9 cellular contexts compared by ENCODE assay signal in genomic region chr1:40232444-40232843, GRCh38. TPM values are rescaled to one million over a fixed set of nuclear protein-coding genes. Genes with fewer than 3 reads are reported as not detected.
DNase-seq lines count a peak whose midpoint lies in the region; ATAC-seq lines count a peak whose summit lies in the region.
"Had no signal": no experiment of that assay in that cellular context is flagged by ENCODE, and none has a peak within 500 bp of the region (broad histone marks: within the 10 kb centered on the region; RNA-seq: fewer than 3 reads in every experiment).

No MANE protein-coding gene starts in this region.

- H3K27me3 Mint-ChIP-seq in activated naive CD4-positive, alpha-beta T cell treated with anti-CD3 and anti-CD28 coated beads for 36 hours (ENCODE audit: low read depth), result no peaks in the 10 kb centered on the region

- no peak overlapping the region for H3K4me3 Mint-ChIP-seq in activated naive CD4-positive, alpha-beta T cell treated with anti-CD3 and anti-CD28 coated beads for 36 hours

- no peak overlapping the region for H3K4me2 ChIP-seq in Karpas-422 (ENCODE audit: low read depth, low read length, poor library complexity, severe bottlenecking)

- ATAC-seq in GM21390 (IDR thresholded peaks at IDR 0.05; ENCODE audit: unreplicated experiment) (peak; percentile 91), HG02571 (IDR thresholded peaks at IDR 0.05; ENCODE audit: unreplicated experiment) (no peak)

- H3K36me3 Mint-ChIP-seq in activated naive CD4-positive, alpha-beta T cell treated with anti-CD3 and anti-CD28 coated beads for 36 hours (ENCODE audit: low read depth), result peaks cover 59% of the 10 kb centered on the region

- H3K4me1 Mint-ChIP-seq in activated naive CD4-positive, alpha-beta T cell treated with anti-CD3 and anti-CD28 coated beads for 36 hours (ENCODE audit: low read depth), result peaks cover 28% of the 10 kb centered on the region

- no peak overlapping the region for H3K27ac ChIP-seq in Karpas-422 (ENCODE audit: low read length)

- H3K9me3 ChIP-seq in Karpas-422 (ENCODE audit: low read length), result no peaks in the 10 kb centered on the region

- no peaks in the 10 kb centered on the region for H3K27me3 ChIP-seq in Karpas-422 (ENCODE audit: low read length)

- H3K4me1 ChIP-seq in Karpas-422 (ENCODE audit: low read length), result peaks cover 21% of the 10 kb centered on the region

- H3K9me2 ChIP-seq in Karpas-422 (replicated peaks; ENCODE audit: insufficient read depth, low read length), result no peaks in the 10 kb centered on the region

- CTCF ChIA-PET in activated naive CD4-positive, alpha-beta T cell treated with anti-CD3 and anti-CD28 coated beads for 36 hours (lab: Charles Lee), result interaction anchor here (1.2 kb wide), 1 partner anchor 9 kb away, joined by 6 read pairs; no protein-coding TSS in a partner anchor

- intact Hi-C loops in activated naive CD4-positive, alpha-beta T cell treated with anti-CD3 and anti-CD28 coated beads for 36 hours (cut with micrococcal nuclease), result no loop called here

- H3K36me3 ChIP-seq in Karpas-422 (ENCODE audit: insufficient read depth, low read length), result peaks cover 50% of the 10 kb centered on the region; the same call in 1 of the 2 replicates

- H3K9ac ChIP-seq in Karpas-422 (ENCODE audit: low read length), result no peak overlapping the region

- peaks cover 9% of the 10 kb centered on the region for H3K79me2 ChIP-seq in Karpas-422 (ENCODE audit: low read length)

- H3K9me3 Mint-ChIP-seq in activated naive CD4-positive, alpha-beta T cell treated with anti-CD3 and anti-CD28 coated beads for 36 hours, result peaks cover 2% of the 10 kb centered on the region

- H2AFZ ChIP-seq in Karpas-422 (ENCODE audit: low read length), result no peak overlapping the region

- no peak overlapping the region for H3K27ac Mint-ChIP-seq in activated naive CD4-positive, alpha-beta T cell treated with anti-CD3 and anti-CD28 coated beads for 36 hours

- H3K4me3 ChIP-seq in Karpas-422 (ENCODE audit: low read length), result no peak overlapping the region

- DNase-seq in COLO668 (lab: John Stamatoyannopoulos, UW; ENCODE audit: unreplicated experiment) (peak; percentile 98), Karpas-422 (peak; percentile 85), NCI-H146 treated with DMSO at 0.1 percent for 48 hours (lab: John Stamatoyannopoulos, UW; ENCODE audit: unreplicated experiment) (no peak), NCI-H510A treated with DMSO at 0.1 percent for 48 hours (lab: John Stamatoyannopoulos, UW) (no peak), OCI-M1 (lab: John Stamatoyannopoulos, UW) (no peak)
- peak; percentile 81 for DNase-seq in activated naive CD4-positive, alpha-beta T cell treated with anti-CD3 and anti-CD28 coated beads for 36 hours

- H4K20me1 ChIP-seq in Karpas-422 (ENCODE audit: insufficient read depth, low read depth, low read length), result no peaks in the 10 kb centered on the region

RNA-seq across cellular contexts. Expression of gene TMCO2, which starts 15.3 kb away (rescaled TPM):
- not detected in 2 replicates for total RNA-seq in Karpas-422 (2014; rRNA removed; shearing (Covaris generic); ENCODE audit: low replicate concordance)
- total RNA-seq in activated naive CD4-positive, alpha-beta T cell treated with anti-CD3 and anti-CD28 coated beads for 36 hours, result not detected
- total RNA-seq: lung microvascular endothelial cell had no signal

RNA-seq across cellular contexts. Expression of gene ZMPSTE24, which starts 25.6 kb away (rescaled TPM):
- 22.0 and 50.9 TPM in 2 replicates for total RNA-seq in Karpas-422 (2014; rRNA removed; shearing (Covaris generic); ENCODE audit: low replicate concordance)
- total RNA-seq in activated naive CD4-positive, alpha-beta T cell treated with anti-CD3 and anti-CD28 coated beads for 36 hours, result 10 to 100 TPM; 13.2 to 14.7 TPM

Comparison
In these comparisons a context has a peak if more than half of its experiments do, and no peak if none do; other contexts are left out.
1. DNase-seq: peak in COLO668 (single experiment), Karpas-422 (single experiment) and activated naive CD4-positive, alpha-beta T cell treated with anti-CD3 and anti-CD28 coated beads for 36 hours (single experiment); none in NCI-H146 treated with DMSO at 0.1 percent for 48 hours (single experiment), NCI-H510A treated with DMSO at 0.1 percent for 48 hours (single experiment) and OCI-M1 (single experiment).